24 cellular contexts compared by ENCODE assay signal in the genomic region with DNA sequence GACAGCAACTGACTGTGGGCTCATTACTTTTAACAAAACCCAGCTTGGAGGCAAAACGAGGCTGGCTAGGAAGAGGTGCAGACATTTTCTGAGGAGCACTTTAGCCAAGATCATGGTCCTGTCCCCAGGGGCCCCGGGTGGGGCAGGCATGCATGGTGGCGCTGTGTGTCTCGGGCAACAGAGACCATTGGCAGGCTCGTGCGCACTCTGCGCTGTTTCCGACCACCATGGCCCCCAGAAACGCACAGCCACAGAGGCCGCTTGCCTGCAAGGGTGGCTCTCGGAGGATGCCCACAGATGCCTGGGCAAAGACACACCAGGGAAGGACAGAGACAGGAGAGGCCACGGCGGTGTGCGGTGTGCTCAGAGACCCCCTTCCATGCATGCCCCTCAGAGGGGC. TPM values are rescaled to one million over a fixed set of nuclear protein-coding genes. Genes with fewer than 3 reads are reported as not detected.
A peak's percentile ranks its signal among the peaks of the same experiment; 100 is the strongest.
DNase-seq lines count a peak whose midpoint lies in the region; ATAC-seq, FAIRE-seq and TF ChIP-seq lines count a peak whose summit lies in the region.
"Had no signal": no experiment of that assay in that cellular context is flagged by ENCODE, and none has a peak within 500 bp of the region (broad histone marks: within the 10 kb centered on the region; RNA-seq: fewer than 3 reads in every experiment).

No MANE protein-coding gene starts in this region.

- no peaks in the 10 kb centered on the region for H3K9me2 ChIP-seq in SK-N-SH

- peak overlapping the region; percentile 70 for H2AK5ac ChIP-seq in neuronal stem cell (ENCODE audit: low read depth, low read length)

- H2BK15ac ChIP-seq in neuronal stem cell (ENCODE audit: low read length): no peak overlapping the region

- no peaks in the 10 kb centered on the region for H3K79me1 ChIP-seq in neuronal stem cell (ENCODE audit: low read depth, low read length)

- no peaks in the 10 kb centered on the region for H3K36me3 Mint-ChIP-seq in central memory CD8-positive, alpha-beta T cell (ENCODE audit: insufficient read depth)
- H3K36me3 Mint-ChIP-seq: CD4-positive, CD25-positive, alpha-beta regulatory T cell; CD8-positive, alpha-beta T cell had no signal

- H3K4ac ChIP-seq in neuronal stem cell (ENCODE audit: low read length): peak overlapping the region; percentile 53

- peak overlapping the region; percentile 35 for H3K27ac Mint-ChIP-seq in central memory CD8-positive, alpha-beta T cell (ENCODE audit: low read depth)
- H3K27ac Mint-ChIP-seq: CD4-positive, CD25-positive, alpha-beta regulatory T cell; CD8-positive, alpha-beta T cell; H9 had no signal

- CTCF ChIA-PET in HepG2 (lab: Yijun Ruan, JAX; ENCODE audit: low intra/inter-chr PET ratio, low total read pairs) (no interaction called here), SK-N-SH (lab: Yijun Ruan, JAX) (interaction anchor here (0.6 to 2.1 kb wide), 3 partner anchors 9 to 673 kb away, joined by 3 to 12 read pairs (median 4); no protein-coding TSS in a partner anchor)

- no peak overlapping the region for H2BK12ac ChIP-seq in neuronal stem cell (ENCODE audit: low read length)

- TF ChIP-seq CTCF in HepG2 (CRISPR knock-in tag; IDR thresholded peaks at IDR 0.05) (no peak), right lobe of liver (IDR thresholded peaks at IDR 0.05) (no peak), SK-N-SH (IDR thresholded peaks at IDR 0.05) (no peak)

- no TSS peak for BruUV-seq in HepG2 (replicated peaks; lab: Mats Ljungman, UMichigan)

- H3K4me3 ChIP-seq in HepG2 (replicated peaks in 1 of 3; ENCODE audit: insufficient read depth in 1 of 3, low read depth in 2 of 3, low read length in 3 of 3) (no peak overlapping the region), right lobe of liver (no peak overlapping the region), neuronal stem cell (ENCODE audit: low read length in 2 of 2) (no peak overlapping the region), SK-N-SH (ENCODE audit: low read depth in 2 of 2, low read length in 1 of 2) (no peak overlapping the region)
- H3K4me3 ChIP-seq: A549, GM23248 had no signal

- no peak for TF ChIP-seq POLR2A in HepG2 (IDR thresholded peaks at IDR 0.05; ENCODE audit: insufficient read depth in 1 of 2, low read depth in 2 of 2, low read length in 2 of 2)
- TF ChIP-seq POLR2A in right lobe of liver (IDR thresholded peaks at IDR 0.05): no peak

- no peaks in the 10 kb centered on the region for H3K4me1 ChIP-seq in HepG2 (ENCODE audit: insufficient read depth, low read length)
- no peaks in the 10 kb centered on the region for H3K4me1 ChIP-seq in right lobe of liver
- H3K4me1 ChIP-seq in neuronal stem cell (ENCODE audit: control insufficient read depth in 2 of 2, insufficient read depth in 1 of 2, low read depth in 1 of 2, low read length in 2 of 2): peaks cover 7% of the 10 kb centered on the region in 2 donors
- H3K4me1 ChIP-seq in SK-N-SH (ENCODE audit: control insufficient read depth in 1 of 2, insufficient read depth in 2 of 2, low read depth in 1 of 2, low read length in 1 of 2): no peaks in the 10 kb centered on the region
- H3K4me1 ChIP-seq: A549, BE2C, Caco-2 had no signal

- no peak overlapping the region for H3K14ac ChIP-seq in neuronal stem cell (ENCODE audit: low read length)

- H3K9me3 ChIP-seq in HepG2 (ENCODE audit: low read length) (no peaks in the 10 kb centered on the region), right lobe of liver (no peaks in the 10 kb centered on the region), KOPT-K1 (ENCODE audit: insufficient read depth, low read length, poor library complexity, severe bottlenecking) (no peaks in the 10 kb centered on the region), neuronal stem cell (replicated peaks in 1 of 2; ENCODE audit: control insufficient read depth in 2 of 2, insufficient read depth in 1 of 2, low read depth in 1 of 2, low read length in 2 of 2) (peaks cover 2 to 4% of the 10 kb centered on the region in 2 donors), SK-N-SH (no peaks in the 10 kb centered on the region)
- H3K9me3 ChIP-seq: A549, BE2C, Caco-2 had no signal

- intact Hi-C loops in HepG2 (cut with micrococcal nuclease; ENCODE audit: unreplicated experiment): no loop called here
- intact Hi-C loops in right lobe of liver (cut with DNase I): loop anchor here (10.0 kb wide), 3 partner anchors 95 to 175 kb away; no protein-coding TSS in a partner anchor

- no peak overlapping the region for H2BK120ac ChIP-seq in neuronal stem cell (ENCODE audit: low read depth, low read length)

- DNase-seq in HepG2 (ENCODE audit: low spot score) (no peak), right lobe of liver (no peak), neuronal stem cell (ENCODE audit: low spot score) (no peak), SK-N-SH (no peak), HuH-7.5 (ENCODE audit: low spot score) (no peak)
- no peak for DNase-seq in central memory CD8-positive, alpha-beta T cell (ENCODE audit: low spot score in 2 of 2)
- DNase-seq: 8988T; ACHN; BE2C; Caco-2; CD4-positive, CD25-positive, alpha-beta regulatory T cell; CD8-positive, alpha-beta T cell; DMS153; DND-41; GM23248; H9 had no signal

- no peaks in the 10 kb centered on the region for H3K36me3 ChIP-seq in HepG2 (replicated peaks in 1 of 2; ENCODE audit: control insufficient read depth in 1 of 2, insufficient read depth in 2 of 2, low read length in 2 of 2)
- no peaks in the 10 kb centered on the region for H3K36me3 ChIP-seq in right lobe of liver
- no peaks in the 10 kb centered on the region for H3K36me3 ChIP-seq in KOPT-K1 (ENCODE audit: insufficient read depth, low read length)
- no peaks in the 10 kb centered on the region for H3K36me3 ChIP-seq in neuronal stem cell (replicated peaks in 1 of 2; ENCODE audit: control insufficient read depth in 2 of 2, insufficient read depth in 2 of 2, low read length in 2 of 2)
- H3K36me3 ChIP-seq in SK-N-SH (replicated peaks in 1 of 2; ENCODE audit: control insufficient read depth in 1 of 2, insufficient read depth in 2 of 2, low read length in 1 of 2): no peaks in the 10 kb centered on the region
- H3K36me3 ChIP-seq: BE2C had no signal

- H3K4me3 Mint-ChIP-seq in central memory CD8-positive, alpha-beta T cell: no peak overlapping the region
- H3K4me3 Mint-ChIP-seq: CD4-positive, CD25-positive, alpha-beta regulatory T cell; CD8-positive, alpha-beta T cell; H9 had no signal

- no peaks in the 10 kb centered on the region for H3K79me2 ChIP-seq in HepG2 (ENCODE audit: insufficient read depth, low read length)
- H3K79me2 ChIP-seq in SK-N-SH (ENCODE audit: insufficient read depth): no peaks in the 10 kb centered on the region

- no peak overlapping the region for H4K91ac ChIP-seq in neuronal stem cell (ENCODE audit: low read depth, low read length, poor library complexity)

- TF ChIP-seq EP300 in HepG2 (IDR thresholded peaks at IDR 0.05; ENCODE audit: low read depth in 2 of 2, low read length in 2 of 2) (no peak), HepG2 (CRISPR knock-in tag; IDR thresholded peaks at IDR 0.05; ENCODE audit: borderline replicate concordance) (no peak), SK-N-SH (IDR thresholded peaks at IDR 0.05; ENCODE audit: borderline replicate concordance in 1 of 2, low read depth in 1 of 2, low read length in 1 of 2) (no peak)

- H4K20me1 ChIP-seq in HepG2 (ENCODE audit: insufficient read depth, low read length) (no peaks in the 10 kb centered on the region; the same call in 1 of the 2 replicates), SK-N-SH (ENCODE audit: insufficient read depth) (no peaks in the 10 kb centered on the region)

- no peak overlapping the region for H3K27ac ChIP-seq in HepG2 (ENCODE audit: extremely low read length, insufficient read depth, low read length)
- no peak overlapping the region for H3K27ac ChIP-seq in right lobe of liver
- peak overlapping the region; percentile 18 for H3K27ac ChIP-seq in KOPT-K1 (ENCODE audit: low read depth, low read length, poor library complexity, severe bottlenecking)
- no peak overlapping the region for H3K27ac ChIP-seq in neuronal stem cell (replicated peaks; ENCODE audit: low read length)
- no peak overlapping the region for H3K27ac ChIP-seq in SK-N-SH (ENCODE audit: low read depth in 2 of 2, low read length in 1 of 2)
- H3K27ac ChIP-seq: A549, C4-2B, GM23248 had no signal

- in situ Hi-C loops in HepG2 (cut with HindIII; ENCODE audit: extremely low pct_ligation_motif_present, low pct_unique_long_range_greater_than_20kb): no loop called here

- POLR2A ChIA-PET in HepG2 (lab: Yijun Ruan, JAX) (no interaction called here), SK-N-SH (lab: Yijun Ruan, JAX) (no interaction called here)

- no peak overlapping the region for H3K4me2 ChIP-seq in HepG2 (ENCODE audit: low read depth, low read length)
- H3K4me2 ChIP-seq in neuronal stem cell (ENCODE audit: insufficient read depth, low read length, poor library complexity, severe bottlenecking): no peak overlapping the region
- no peak overlapping the region for H3K4me2 ChIP-seq in SK-N-SH
- H3K4me2 ChIP-seq: A549 had no signal

- H2BK5ac ChIP-seq in neuronal stem cell (ENCODE audit: low read length): no peak overlapping the region

- H3K9me3 Mint-ChIP-seq in central memory CD8-positive, alpha-beta T cell: no peaks in the 10 kb centered on the region
- H3K9me3 Mint-ChIP-seq: CD4-positive, CD25-positive, alpha-beta regulatory T cell; CD8-positive, alpha-beta T cell had no signal

- ATAC-seq in HepG2 (no peak), right lobe of liver (no peak), GM21390 (IDR thresholded peaks at IDR 0.05; ENCODE audit: unreplicated experiment) (no peak)
- no peak for ATAC-seq in central memory CD8-positive, alpha-beta T cell (replicated peaks; ENCODE audit: extremely low read depth, poor library complexity, severe bottlenecking)
- ATAC-seq: A549; CD8-positive, alpha-beta T cell; HCT116 had no signal

- H3K27me3 Mint-ChIP-seq in central memory CD8-positive, alpha-beta T cell: peaks cover 84% of the 10 kb centered on the region

- no peaks in the 10 kb centered on the region for H3F3A ChIP-seq in SK-N-SH (replicated peaks; ENCODE audit: insufficient read depth)

- no peak overlapping the region for H2AFZ ChIP-seq in HepG2 (ENCODE audit: low read length)
- no peak overlapping the region for H2AFZ ChIP-seq in neuronal stem cell (ENCODE audit: low read length)
- H2AFZ ChIP-seq in SK-N-SH (ENCODE audit: low read depth): no peak overlapping the region
- H2AFZ ChIP-seq: GM23248 had no signal

- H3K9ac ChIP-seq in HepG2 (ENCODE audit: insufficient read depth, low read depth, low read length): no peak overlapping the region
- H3K9ac ChIP-seq in neuronal stem cell (ENCODE audit: low read depth, low read length, poor library complexity): no peak overlapping the region
- no peak overlapping the region for H3K9ac ChIP-seq in SK-N-SH
- H3K9ac ChIP-seq: GM23248 had no signal

- FAIRE-seq in HepG2 (lab: Jason Lieb, UNC): no peak
- FAIRE-seq: A549, G401.6, GM12892 had no signal

- peaks cover 43 to 95% of the 10 kb centered on the region in 2 experiments for H3K27me3 ChIP-seq in HepG2 (ENCODE audit: control insufficient read depth in 1 of 2, insufficient read depth in 2 of 2, low read length in 2 of 2)
- H3K27me3 ChIP-seq in right lobe of liver: peaks cover 7 to 12% of the 10 kb centered on the region in 2 donors
- H3K27me3 ChIP-seq in neuronal stem cell (ENCODE audit: control insufficient read depth in 3 of 3, insufficient read depth in 3 of 3, low read depth in 1 of 3, low read length in 3 of 3): peaks cover 12 to 96% (median 46%) of the 10 kb centered on the region in 3 experiments
- peaks cover 98% of the 10 kb centered on the region for H3K27me3 ChIP-seq in SK-N-SH (ENCODE audit: insufficient read depth)

- no peak overlapping the region for H4K8ac ChIP-seq in neuronal stem cell (ENCODE audit: low read depth, low read length)

- H3K4me1 Mint-ChIP-seq in central memory CD8-positive, alpha-beta T cell: no peaks in the 10 kb centered on the region

- H3K18ac ChIP-seq in neuronal stem cell (ENCODE audit: low read length): no peak overlapping the region

- no peak overlapping the region for H3K23ac ChIP-seq in neuronal stem cell (ENCODE audit: low read depth, low read length, poor library complexity)

- 20% methylated on average over 14 of the region's 14 CpGs for WGBS in HepG2 (ENCODE audit: low lambda C conversion rate)
- WGBS in right lobe of liver (ENCODE audit: insufficient coverage, low coverage, low lambda C conversion rate, missing lambda C conversion rate): no CpG with 5 or more reads among the region's 14 CpGs
- WGBS in neuronal stem cell (ENCODE audit: extremely low coverage in 2 of 2, insufficient read length in 2 of 2, insufficient replicate concordance in 1 of 2), 2 donors: no CpG with 5 or more reads among the region's 14 CpGs
- no CpG with 5 or more reads among the region's 14 CpGs for WGBS in SK-N-SH (ENCODE audit: low lambda C conversion rate)

- TF ChIP-seq RAD21 in HepG2 (CRISPR knock-in tag; IDR thresholded peaks at IDR 0.05) (no peak), SK-N-SH (IDR thresholded peaks at IDR 0.05; ENCODE audit: low read length) (no peak)

RNA-seq across cellular contexts. Expression of a gene that starts 6.7 kb away (rescaled TPM):
- total RNA-seq in HepG2 (2016; rRNA removed; fragmentation: Illumina TruSeq; extraction: Trizol) (not detected in 2 replicates), right lobe of liver (not detected)
- total RNA-seq in HepG2 (2016; cell fraction: cytosol; rRNA removed; fragmentation: Illumina TruSeq; extraction: Trizol; ENCODE audit: low read depth): not detected in 2 replicates
- total RNA-seq in HepG2 (2016; cell fraction: insoluble cytoplasmic fraction; rRNA removed; fragmentation: Illumina TruSeq; extraction: Trizol): not detected in 2 replicates
- total RNA-seq in HepG2 (2016; cell fraction: membrane; rRNA removed; fragmentation: Illumina TruSeq; extraction: Trizol): not detected in 2 replicates
- not detected in 2 replicates for total RNA-seq in HepG2 (2016; cell fraction: nucleus; rRNA removed; fragmentation: Illumina TruSeq; extraction: Trizol)
- polyA plus RNA-seq in HepG2 (2011; rRNA removed) (not detected in 2 replicates), SK-N-SH (2012; rRNA removed) (not detected in 2 replicates)
- polyA plus RNA-seq in HepG2 (2011; cell fraction: cytosol; rRNA removed): not detected in 2 replicates
- polyA plus RNA-seq in HepG2 (2011; cell fraction: nucleus; rRNA removed): not detected in 2 replicates
- polyA plus RNA-seq in HepG2 (2012): not detected in 2 replicates
- not detected in 2 replicates for polyA plus RNA-seq in HepG2 (2016; cell fraction: cytosol; fragmentation: Illumina TruSeq; extraction: Trizol; ENCODE audit: low read depth)
- polyA plus RNA-seq in HepG2 (2016; cell fraction: insoluble cytoplasmic fraction; fragmentation: Illumina TruSeq; extraction: Trizol; ENCODE audit: low read depth): not detected in 2 replicates
- polyA plus RNA-seq in HepG2 (2016; cell fraction: membrane; fragmentation: Illumina TruSeq; extraction: Trizol; ENCODE audit: low read depth): not detected in 2 replicates
- not detected in 2 replicates for polyA plus RNA-seq in HepG2 (2016; cell fraction: nucleus; fragmentation: Illumina TruSeq; extraction: Trizol; ENCODE audit: insufficient read depth, low read depth)
- not detected in 2 replicates for polyA minus RNA-seq in HepG2 (2011; rRNA and poly(A)+ RNA removed; ENCODE audit: low replicate concordance)
- polyA minus RNA-seq in HepG2 (2011; cell fraction: cytosol; rRNA and poly(A)+ RNA removed): not detected in 2 replicates
- not detected in 2 replicates for polyA minus RNA-seq in HepG2 (2011; cell fraction: nucleus; rRNA and poly(A)+ RNA removed)
- not detected for polyA plus RNA-seq in neuronal stem cell (2013, experiment 1 of 2)
- not detected for polyA plus RNA-seq in neuronal stem cell (2013, experiment 2 of 2)
- polyA plus RNA-seq in SK-N-SH (2012; cell fraction: cytosol; rRNA removed): not detected in 2 replicates
- polyA plus RNA-seq in SK-N-SH (2012; cell fraction: nucleus; rRNA removed): not detected in 2 replicates
- total RNA-seq: CD4-positive, CD25-positive, alpha-beta regulatory T cell; GM23248; H4 had no signal
- polyA plus RNA-seq: A549; CD4-positive, CD25-positive, alpha-beta regulatory T cell; GM23248 had no signal

RNA-seq across cellular contexts. Expression of a gene that starts 47.5 kb away (rescaled TPM):
- total RNA-seq in HepG2 (2016; rRNA removed; fragmentation: Illumina TruSeq; extraction: Trizol) (33.6 and 110 TPM in 2 replicates), right lobe of liver (10 to 100 TPM; 29.8 to 99.4 (median 54.1) TPM)
- 27.1 and 27.6 TPM in 2 replicates for total RNA-seq in HepG2 (2016; cell fraction: cytosol; rRNA removed; fragmentation: Illumina TruSeq; extraction: Trizol; ENCODE audit: low read depth)
- total RNA-seq in HepG2 (2016; cell fraction: insoluble cytoplasmic fraction; rRNA removed; fragmentation: Illumina TruSeq; extraction: Trizol): 25.3 and 116 TPM in 2 replicates
- 36.6 and 38.0 TPM in 2 replicates for total RNA-seq in HepG2 (2016; cell fraction: membrane; rRNA removed; fragmentation: Illumina TruSeq; extraction: Trizol)
- total RNA-seq in HepG2 (2016; cell fraction: nucleus; rRNA removed; fragmentation: Illumina TruSeq; extraction: Trizol): 145 and 168 TPM in 2 replicates
- polyA plus RNA-seq in HepG2 (2011; rRNA removed) (191 and 280 TPM in 2 replicates), SK-N-SH (2012; rRNA removed) (not detected in 2 replicates)
- polyA plus RNA-seq in HepG2 (2011; cell fraction: cytosol; rRNA removed): 57.2 and 94.5 TPM in 2 replicates
- polyA plus RNA-seq in HepG2 (2011; cell fraction: nucleus; rRNA removed): 3,698 and 4,960 TPM in 2 replicates
- polyA plus RNA-seq in HepG2 (2012): 173 and 220 TPM in 2 replicates
- 16.5 and 18.1 TPM in 2 replicates for polyA plus RNA-seq in HepG2 (2016; cell fraction: cytosol; fragmentation: Illumina TruSeq; extraction: Trizol; ENCODE audit: low read depth)
- 36.5 and 42.6 TPM in 2 replicates for polyA plus RNA-seq in HepG2 (2016; cell fraction: insoluble cytoplasmic fraction; fragmentation: Illumina TruSeq; extraction: Trizol; ENCODE audit: low read depth)
- 30.7 and 32.6 TPM in 2 replicates for polyA plus RNA-seq in HepG2 (2016; cell fraction: membrane; fragmentation: Illumina TruSeq; extraction: Trizol; ENCODE audit: low read depth)
- 553 and 603 TPM in 2 replicates for polyA plus RNA-seq in HepG2 (2016; cell fraction: nucleus; fragmentation: Illumina TruSeq; extraction: Trizol; ENCODE audit: insufficient read depth, low read depth)
- polyA minus RNA-seq in HepG2 (2011; rRNA and poly(A)+ RNA removed; ENCODE audit: low replicate concordance): 0.07 and 195 TPM in 2 replicates
- 33.4 and 43.3 TPM in 2 replicates for polyA minus RNA-seq in HepG2 (2011; cell fraction: cytosol; rRNA and poly(A)+ RNA removed)
- 176 and 196 TPM in 2 replicates for polyA minus RNA-seq in HepG2 (2011; cell fraction: nucleus; rRNA and poly(A)+ RNA removed)
- polyA plus RNA-seq in neuronal stem cell (2013, experiment 1 of 2): 1.6 TPM
- 1.9 TPM for polyA plus RNA-seq in neuronal stem cell (2013, experiment 2 of 2)
- polyA plus RNA-seq in SK-N-SH (2012; cell fraction: cytosol; rRNA removed): 0.01 TPM in 1 of 2 replicates, not detected in the other
- polyA plus RNA-seq in SK-N-SH (2012; cell fraction: nucleus; rRNA removed): 0.19 and 0.23 TPM in 2 replicates
- total RNA-seq: H4 had no signal
